7 cellular contexts compared by ENCODE assay signal in genomic region chr17:28689011-28689410, GRCh38. TPM values are rescaled to one million over a fixed set of nuclear protein-coding genes. Genes with fewer than 3 reads are reported as not detected.
"Had no signal": no experiment of that assay in that cellular context is flagged by ENCODE, and none has a peak within 500 bp of the region (broad histone marks: within the 10 kb centered on the region; RNA-seq: fewer than 3 reads in every experiment).

No MANE protein-coding gene starts in this region.

- H3K4me2 ChIP-seq: KMS-11 had no signal

- H3K4me3 ChIP-seq: HAP-1 had no signal

- H3K9ac ChIP-seq: KMS-11 had no signal

- H3K27ac ChIP-seq: KMS-11 had no signal

- H3K4me1 ChIP-seq: HAP-1 had no signal

- DNase-seq: GOT3, H7, IMR-90, KBM-7 had no signal

- H3K9me3 ChIP-seq: HAP-1 had no signal

RNA-seq across cellular contexts. Expression of gene PROCA1, which starts 22.7 kb away (rescaled TPM):
- total RNA-seq: H4 had no signal
